3 cellular contexts compared by ENCODE assay signal in the genomic region with DNA sequence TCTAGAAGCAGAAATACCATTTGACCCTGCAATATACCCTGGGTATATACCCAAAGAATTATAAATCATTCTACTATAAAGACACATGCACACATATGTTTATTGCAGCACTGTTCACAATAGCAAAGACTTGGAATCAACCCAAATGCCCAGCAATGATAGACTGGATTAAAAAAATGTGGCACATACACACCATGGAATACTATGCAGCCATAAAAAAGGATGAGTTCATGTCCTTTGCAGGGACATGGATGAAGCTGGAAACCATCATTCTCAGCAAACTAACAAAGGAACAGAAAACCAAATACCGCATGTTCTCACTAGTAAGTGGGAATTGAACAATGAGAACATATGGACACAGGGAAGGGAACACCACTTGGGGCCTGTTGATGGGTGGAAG. TPM values are rescaled to one million over a fixed set of nuclear protein-coding genes. Genes with fewer than 3 reads are reported as not detected.
DNase-seq lines count a peak whose midpoint lies in the region; ATAC-seq, FAIRE-seq and TF ChIP-seq lines count a peak whose summit lies in the region.
"Not testable (repeated sequence)": the region's sequence is repeated elsewhere in the genome, so short reads cannot be mapped to it uniquely, and the experiment has no call there.
"Had no signal": no experiment of that assay in that cellular context is flagged by ENCODE, and none has a peak within 500 bp of the region (broad histone marks: within the 10 kb centered on the region; RNA-seq: fewer than 3 reads in every experiment).

No MANE protein-coding gene starts in this region.

- WGBS in K562 (ENCODE audit: insufficient coverage, low coverage, missing lambda C conversion rate), result 0% methylated on average over 1 of the region's 1 CpG

- not testable (repeated sequence) for H3K9ac ChIP-seq in K562 (ENCODE audit: insufficient read depth in 1 of 2, low read depth in 2 of 2, low read length in 2 of 2)

- not testable (repeated sequence) for FAIRE-seq in K562 (lab: Jason Lieb, UNC)

- DNase-seq in K562 (ENCODE audit: extremely low read depth in 1 of 4, low spot score in 3 of 4), result not testable (repeated sequence)

- H3K36me3 ChIP-seq in HEK293 (ENCODE audit: control insufficient read depth in 2 of 2, insufficient read depth in 1 of 2, low read length in 2 of 2); K562 (ENCODE audit: control insufficient read depth, insufficient read depth, low read length): not testable (repeated sequence)

- not testable (repeated sequence) for H3K9me1 ChIP-seq in K562 (ENCODE audit: control insufficient read depth, insufficient read depth, low read length)

- POLR2A ChIA-PET in HEK293 (lab: Yijun Ruan, JAX); K562 (lab: Yijun Ruan, JAX): not testable (repeated sequence)

- not testable (repeated sequence) for H3K9me3 ChIP-seq in HEK293 (ENCODE audit: control insufficient read depth, insufficient read depth, low read depth, low read length); K562 (replicated peaks; ENCODE audit: control insufficient read depth, insufficient read depth, low read depth, low read length)

- not testable (repeated sequence) for TF ChIP-seq POLR2A in K562 (conservative IDR thresholded peaks at IDR 0.05)

- not testable (repeated sequence) for H3K4me3 ChIP-seq in HEK293 (ENCODE audit: low read depth, low read length); K562

- H2AFZ ChIP-seq in K562 (ENCODE audit: low read depth, low read length), result not testable (repeated sequence)

- TF ChIP-seq EP300 in K562 (IDR thresholded peaks at IDR 0.05; ENCODE audit: low read length), result not testable (repeated sequence)

- not testable (repeated sequence) for BruUV-seq in K562 (replicated peaks; lab: Mats Ljungman, UMichigan)

- in situ Hi-C loops in K562 (cut with MboI), result not testable (repeated sequence)

- intact Hi-C loops in K562 (cut with micrococcal nuclease), result not testable (repeated sequence)

- not testable (repeated sequence) for TF ChIP-seq RAD21 in K562 (CRISPR knock-in tag; conservative IDR thresholded peaks at IDR 0.05 in 1 of 2, IDR thresholded peaks at IDR 0.05 in 1 of 2)

- CTCF ChIA-PET in HEK293 (lab: Yijun Ruan, JAX); K562 (lab: Yijun Ruan, JAX; ENCODE audit: low intra/inter-chr PET ratio): not testable (repeated sequence)

- not testable (repeated sequence) for H4K20me1 ChIP-seq in K562 (replicated peaks; ENCODE audit: control insufficient read depth, insufficient read depth, low read length)

- not testable (repeated sequence) for TF ChIP-seq CTCF in HEK293 (tag by site-specific recombination; IDR thresholded peaks at IDR 0.05); K562 (IDR thresholded peaks at IDR 0.05 in 2 of 3, conservative IDR thresholded peaks at IDR 0.05 in 1 of 3; ENCODE audit: insufficient read depth in 2 of 3, low read depth in 1 of 3, low read length in 3 of 3)

- not testable (repeated sequence) for H3K4me1 ChIP-seq in HEK293 (ENCODE audit: control insufficient read depth, insufficient read depth, low read length); K562 (replicated peaks in 1 of 2; ENCODE audit: control insufficient read depth in 2 of 2, insufficient read depth in 2 of 2, low read length in 2 of 2)

- ATAC-seq in K562, result not testable (repeated sequence)

- not testable (repeated sequence) for H3K27ac ChIP-seq in HEK293 (ENCODE audit: extremely low read depth, low read depth, low read length); K562 (ENCODE audit: extremely low read depth, low read depth, low read length)

- not testable (repeated sequence) for H3K79me2 ChIP-seq in K562 (ENCODE audit: control insufficient read depth, insufficient read depth, low read length)

- H3K27me3 ChIP-seq in K562 (ENCODE audit: control insufficient read depth in 2 of 2, insufficient read depth in 2 of 2, low read length in 2 of 2), result not testable (repeated sequence)

- not testable (repeated sequence) for H3K4me2 ChIP-seq in K562 (ENCODE audit: insufficient read depth, low read length)

TF ChIP-seq in HEK293, 187 proteins besides CTCF, POLR2A, EP300 and RAD21:
- peak; percentile 71 for TF ChIP-seq ZNF146 (tag by site-specific recombination; IDR thresholded peaks at IDR 0.05)

TF ChIP-seq in K562, 482 proteins besides CTCF, POLR2A, EP300 and RAD21:
- TF ChIP-seq ZNF146 (CRISPR knock-in tag; IDR thresholded peaks at IDR 0.05; ENCODE audit: unreplicated experiment) (peak; percentile 56), BCOR (IDR thresholded peaks at IDR 0.05) (peak; percentile 48; the same call in 1 of the 2 replicates)
TF ChIP-seq in K562: peak in this region for 2; not testable (repeated sequence) for 480.

RNA-seq across cellular contexts. Expression of gene SAMD9, which starts 9.2 kb away (rescaled TPM):
- total RNA-seq in K562 (2011; cell fraction: chromatin; rRNA removed; ENCODE audit: low replicate concordance), result 0.32 and 1.5 TPM in 2 replicates
- 0.17 and 0.26 TPM in 2 replicates for total RNA-seq in K562 (2011; cell fraction: nucleolus; rRNA removed)
- total RNA-seq in K562 (2011; cell fraction: nucleoplasm; rRNA removed), result 0.44 and 0.53 TPM in 2 replicates
- total RNA-seq in K562 (2014; rRNA removed) (1.6 and 1.9 TPM in 2 replicates), K562 (2014; rRNA removed; fragmentation: Illumina TruSeq; extraction: Trizol) (3.7 and 4.4 TPM in 2 replicates), K562 (2015; rRNA removed; fragmentation: Illumina TruSeq; extraction: Trizol) (3.9 and 4.0 TPM in 2 replicates), K562 (2021) (2.5 and 2.7 TPM in 2 replicates)
- polyA plus RNA-seq in K562 (2011; rRNA removed) (0.51 and 1.0 TPM in 2 replicates), K562 (2014; fragmentation: Illumina TruSeq; extraction: Trizol) (2.2 and 2.9 TPM in 2 replicates), K562 (2014; fragmentation: Nextera tagmentation; extraction: Ambion mirVana) (1 to 10 TPM; 1.1 to 1.3 TPM), K562 (2014; rRNA removed) (1.1 and 1.5 TPM in 2 replicates)
- 0.07 and 0.10 TPM in 2 replicates for polyA plus RNA-seq in K562 (2011; cell fraction: cytosol; rRNA removed)
- 0.28 and 0.33 TPM in 2 replicates for polyA plus RNA-seq in K562 (2011; cell fraction: nucleus; rRNA removed)
- 1.5 and 2.1 TPM in 2 replicates for polyA plus RNA-seq in K562 (2012)
- 1.9 and 3.3 TPM in 2 replicates for polyA minus RNA-seq in K562 (2011; rRNA and poly(A)+ RNA removed)
- 0.46 and 1.8 TPM in 2 replicates for polyA minus RNA-seq in K562 (2011; cell fraction: cytosol; rRNA and poly(A)+ RNA removed)
- polyA minus RNA-seq in K562 (2011; cell fraction: nucleus; rRNA and poly(A)+ RNA removed), result 1.2 and 1.3 TPM in 2 replicates

RNA-seq across cellular contexts. Expression of gene SAMD9L, which starts 21.2 kb away (rescaled TPM):
- total RNA-seq in K562 (2011; cell fraction: chromatin; rRNA removed; ENCODE audit: low replicate concordance), result 0.05 and 0.42 TPM in 2 replicates
- total RNA-seq in K562 (2011; cell fraction: nucleolus; rRNA removed), result not detected in 2 replicates
- total RNA-seq in K562 (2011; cell fraction: nucleoplasm; rRNA removed), result not detected in 2 replicates
- 0.41 and 0.59 TPM in 2 replicates for total RNA-seq in K562 (2014; rRNA removed)
- 0.48 and 0.91 TPM in 2 replicates for total RNA-seq in K562 (2014; rRNA removed; fragmentation: Illumina TruSeq; extraction: Trizol)
- 0.87 and 1.0 TPM in 2 replicates for total RNA-seq in K562 (2015; rRNA removed; fragmentation: Illumina TruSeq; extraction: Trizol)
- total RNA-seq in K562 (2021), result 0.44 and 0.45 TPM in 2 replicates
- polyA plus RNA-seq in K562 (2011; rRNA removed), result 0.07 and 0.15 TPM in 2 replicates
- under 0.01 TPM in 1 of 2 replicates, not detected in the other for polyA plus RNA-seq in K562 (2011; cell fraction: cytosol; rRNA removed)
- polyA plus RNA-seq in K562 (2011; cell fraction: nucleus; rRNA removed), result 0.21 and 0.23 TPM in 2 replicates
- 0.53 and 1.3 TPM in 2 replicates for polyA plus RNA-seq in K562 (2012)
- 0.33 and 0.55 TPM in 2 replicates for polyA plus RNA-seq in K562 (2014; fragmentation: Illumina TruSeq; extraction: Trizol)
- under 1 TPM; 0.44 to 0.48 TPM for polyA plus RNA-seq in K562 (2014; fragmentation: Nextera tagmentation; extraction: Ambion mirVana)
- polyA plus RNA-seq in K562 (2014; rRNA removed), result 0.32 and 1.1 TPM in 2 replicates
- polyA minus RNA-seq in K562 (2011; rRNA and poly(A)+ RNA removed), result 0.03 and 0.04 TPM in 2 replicates
- not detected in 2 replicates for polyA minus RNA-seq in K562 (2011; cell fraction: cytosol; rRNA and poly(A)+ RNA removed)
- polyA minus RNA-seq in K562 (2011; cell fraction: nucleus; rRNA and poly(A)+ RNA removed), result 0.11 and 0.13 TPM in 2 replicates
- total RNA-seq: Caco-2 had no signal
